ENCODE assay signal across 17 cellular contexts in genomic region chr14:88535813-88536212, GRCh38. TPM values are rescaled to one million over a fixed set of nuclear protein-coding genes. Genes with fewer than 3 reads are reported as not detected.
A peak's percentile ranks its signal among the peaks of the same experiment; 100 is the strongest.
DNase-seq lines count a peak whose midpoint lies in the region; ATAC-seq, FAIRE-seq and TF ChIP-seq lines count a peak whose summit lies in the region.
"Had no signal": no experiment of that assay in that cellular context is flagged by ENCODE, and none has a peak within 500 bp of the region (broad histone marks: within the 10 kb centered on the region; RNA-seq: fewer than 3 reads in every experiment).

No MANE protein-coding gene starts in this region.

- no peaks in the 10 kb centered on the region for H3K79me2 ChIP-seq in HepG2 (ENCODE audit: insufficient read depth, low read length)

- H3K4me3 ChIP-seq in HUES6 (ENCODE audit: low read depth, low read length) (no peak overlapping the region), colonic mucosa (no peak overlapping the region), HepG2 (replicated peaks in 1 of 3; ENCODE audit: insufficient read depth in 1 of 3, low read depth in 2 of 3, low read length in 3 of 3) (no peak overlapping the region), small intestine (ENCODE audit: low read depth in 1 of 2, low read length in 2 of 2) (no peak overlapping the region)
- H3K4me3 ChIP-seq: MG63, SJCRH30 had no signal

- no peak for TF ChIP-seq RAD21 in HepG2 (CRISPR knock-in tag; IDR thresholded peaks at IDR 0.05)

- H2AFZ ChIP-seq in HepG2 (ENCODE audit: low read length), result no peak overlapping the region

- TF ChIP-seq EP300 in HepG2 (IDR thresholded peaks at IDR 0.05; ENCODE audit: low read depth in 2 of 2, low read length in 2 of 2) (no peak), HepG2 (CRISPR knock-in tag; IDR thresholded peaks at IDR 0.05; ENCODE audit: borderline replicate concordance) (no peak)

- DNase-seq in colonic mucosa, result no peak
- DNase-seq in HepG2 (ENCODE audit: low spot score), result no peak
- DNase-seq in small intestine, result no peak
- no peak for DNase-seq in CD1c-positive myeloid dendritic cell (ENCODE audit: extremely low spot score)
- no peak for DNase-seq in HTR-8/SVneo (ENCODE audit: insufficient read length, low spot score)
- DNase-seq in sciatic nerve (ENCODE audit: low spot score), result no peak
- DNase-seq: H7, MG63, NCI-H1092, NCI-H146, NCI-H2081 treated with DMSO at 0.1 percent for 48 hours, NCI-H226, NCI-H524 treated with DMSO at 0.1 percent for 48 hours, SJCRH30 had no signal

- no peaks in the 10 kb centered on the region for H4K20me1 ChIP-seq in HepG2 (ENCODE audit: insufficient read depth, low read length)

- H3K9ac ChIP-seq in HUES6 (ENCODE audit: low read length), result peak overlapping the region; percentile 30
- peak overlapping the region in 1 of 2 donors; percentile 64 for H3K9ac ChIP-seq in colonic mucosa (ENCODE audit: low read depth in 2 of 2, low read length in 2 of 2)
- no peak overlapping the region for H3K9ac ChIP-seq in HepG2 (ENCODE audit: insufficient read depth, low read depth, low read length)

- intact Hi-C loops in colonic mucosa (cut with DNase I) (no loop called here), HepG2 (cut with micrococcal nuclease; ENCODE audit: unreplicated experiment) (no loop called here), sciatic nerve (cut with DNase I) (no loop called here)

- CTCF ChIA-PET in HepG2 (lab: Yijun Ruan, JAX; ENCODE audit: low intra/inter-chr PET ratio, low total read pairs), result no interaction called here

- H3K9me3 ChIP-seq in HUES6 (ENCODE audit: control insufficient read depth, insufficient read depth, low read depth, low read length), result no peaks in the 10 kb centered on the region
- no peaks in the 10 kb centered on the region for H3K9me3 ChIP-seq in colonic mucosa
- H3K9me3 ChIP-seq in HepG2 (ENCODE audit: low read length), result no peaks in the 10 kb centered on the region
- no peaks in the 10 kb centered on the region for H3K9me3 ChIP-seq in small intestine (ENCODE audit: control insufficient read depth, low read depth)
- H3K9me3 ChIP-seq: MG63, SJCRH30 had no signal

- ATAC-seq in HepG2 (peak; percentile 43; the same call in 2 of the 3 replicates), sciatic nerve (no peak)

- H3K27me3 ChIP-seq in HUES6 (ENCODE audit: control insufficient read depth, insufficient read depth, low read length) (no peaks in the 10 kb centered on the region), colonic mucosa (no peaks in the 10 kb centered on the region), HepG2 (ENCODE audit: control insufficient read depth in 1 of 2, insufficient read depth in 2 of 2, low read length in 2 of 2) (no peaks in the 10 kb centered on the region; a peak in 1 of 5 replicates), small intestine (ENCODE audit: control insufficient read depth in 2 of 2, insufficient read depth in 2 of 2, low read length in 2 of 2) (no peaks in the 10 kb centered on the region)
- H3K27me3 ChIP-seq: MG63, SJCRH30 had no signal

- no peak for TF ChIP-seq POLR2A in HepG2 (IDR thresholded peaks at IDR 0.05; ENCODE audit: insufficient read depth in 1 of 2, low read depth in 2 of 2, low read length in 2 of 2)

- FAIRE-seq in HepG2 (lab: Jason Lieb, UNC), result no peak
- FAIRE-seq in small intestine (lab: Jason Lieb, UNC), result no peak
- FAIRE-seq in HTR-8/SVneo (lab: Jason Lieb, UNC), result no peak
- FAIRE-seq: GM19239 had no signal

- in situ Hi-C loops in HepG2 (cut with HindIII; ENCODE audit: extremely low pct_ligation_motif_present, low pct_unique_long_range_greater_than_20kb), result no loop called here

- TF ChIP-seq CTCF in colonic mucosa (IDR thresholded peaks at IDR 0.05) (no peak), HepG2 (CRISPR knock-in tag; IDR thresholded peaks at IDR 0.05) (no peak)

- H3K27ac ChIP-seq in HUES6 (ENCODE audit: low read depth, low read length) (no peak overlapping the region), colonic mucosa (peak overlapping the region; percentile 67), HepG2 (ENCODE audit: extremely low read length, insufficient read depth, low read length) (peak overlapping the region; percentile 53), small intestine (ENCODE audit: low read depth in 1 of 2, low read length in 1 of 2) (peak overlapping the region; percentile 65 to 71)
- H3K27ac ChIP-seq: C4-2B, SJCRH30 had no signal

- H3K36me3 ChIP-seq in HUES6 (ENCODE audit: control insufficient read depth, insufficient read depth, low read length) (peaks cover 13% of the 10 kb centered on the region), colonic mucosa (no peaks in the 10 kb centered on the region), HepG2 (replicated peaks in 1 of 2; ENCODE audit: control insufficient read depth in 1 of 2, insufficient read depth in 2 of 2, low read length in 2 of 2) (no peaks in the 10 kb centered on the region), small intestine (ENCODE audit: control insufficient read depth in 2 of 2, insufficient read depth in 2 of 2, low read length in 2 of 2) (no peaks in the 10 kb centered on the region)
- H3K36me3 ChIP-seq: MG63 had no signal

- POLR2A ChIA-PET in HepG2 (lab: Yijun Ruan, JAX), result no interaction called here

- BruUV-seq in HepG2 (replicated peaks; lab: Mats Ljungman, UMichigan), result no TSS peak

- WGBS in HepG2 (ENCODE audit: low lambda C conversion rate), result 38% methylated on average over 4 of the region's 4 CpGs
- 7 to 50% (median 22%) methylated on average over 4 of the region's 4 CpGs for WGBS in small intestine, 3 donors

- no peaks in the 10 kb centered on the region; the same call in 1 of the 2 replicates for H3K4me1 ChIP-seq in HUES6 (ENCODE audit: control insufficient read depth, insufficient read depth, low read length)
- peaks cover 5% of the 10 kb centered on the region for H3K4me1 ChIP-seq in colonic mucosa
- H3K4me1 ChIP-seq in HepG2 (ENCODE audit: insufficient read depth, low read length), result peaks cover 19% of the 10 kb centered on the region
- peaks cover 0 to 6% of the 10 kb centered on the region in 2 donors for H3K4me1 ChIP-seq in small intestine (ENCODE audit: control insufficient read depth in 2 of 2, insufficient read depth in 1 of 2, low read depth in 1 of 2, low read length in 1 of 2)
- H3K4me1 ChIP-seq: SJCRH30 had no signal

- peak overlapping the region; percentile 38; the same call in 1 of the 2 replicates for H3K4me2 ChIP-seq in HepG2 (ENCODE audit: low read depth, low read length)

TF ChIP-seq in HepG2, 621 proteins besides CTCF, POLR2A, EP300 and RAD21:
- TF ChIP-seq ZNF709 (CRISPR knock-in tag; IDR thresholded peaks at IDR 0.05) (0 out of 2 replicates have a peak, but pooled peaks have one; percentile 11), ZNF746 (CRISPR knock-in tag; IDR thresholded peaks at IDR 0.05) (no peak)

RNA-seq across cellular contexts. Expression of gene PTPN21, which starts 19.0 kb away (rescaled TPM):
- 10 to 100 TPM; 22.2 to 23.6 TPM for total RNA-seq in colonic mucosa
- 3.3 and 3.7 TPM in 2 replicates for total RNA-seq in HepG2 (2016; rRNA removed; fragmentation: Illumina TruSeq; extraction: Trizol)
- total RNA-seq in HepG2 (2016; cell fraction: cytosol; rRNA removed; fragmentation: Illumina TruSeq; extraction: Trizol; ENCODE audit: low read depth), result 0.53 and 0.81 TPM in 2 replicates
- 2.7 and 2.8 TPM in 2 replicates for total RNA-seq in HepG2 (2016; cell fraction: insoluble cytoplasmic fraction; rRNA removed; fragmentation: Illumina TruSeq; extraction: Trizol)
- total RNA-seq in HepG2 (2016; cell fraction: membrane; rRNA removed; fragmentation: Illumina TruSeq; extraction: Trizol), result 2.0 and 2.4 TPM in 2 replicates
- 5.0 and 6.9 TPM in 2 replicates for total RNA-seq in HepG2 (2016; cell fraction: nucleus; rRNA removed; fragmentation: Illumina TruSeq; extraction: Trizol)
- 2.0 and 2.8 TPM in 2 replicates for polyA plus RNA-seq in HepG2 (2011; rRNA removed)
- 1.3 and 1.9 TPM in 2 replicates for polyA plus RNA-seq in HepG2 (2011; cell fraction: cytosol; rRNA removed)
- 4.3 and 4.8 TPM in 2 replicates for polyA plus RNA-seq in HepG2 (2011; cell fraction: nucleus; rRNA removed)
- polyA plus RNA-seq in HepG2 (2012), result 1.9 and 2.2 TPM in 2 replicates
- 0.18 and 0.32 TPM in 2 replicates for polyA plus RNA-seq in HepG2 (2016; cell fraction: cytosol; fragmentation: Illumina TruSeq; extraction: Trizol; ENCODE audit: low read depth)
- 2.4 and 2.5 TPM in 2 replicates for polyA plus RNA-seq in HepG2 (2016; cell fraction: insoluble cytoplasmic fraction; fragmentation: Illumina TruSeq; extraction: Trizol; ENCODE audit: low read depth)
- 0.85 and 1.3 TPM in 2 replicates for polyA plus RNA-seq in HepG2 (2016; cell fraction: membrane; fragmentation: Illumina TruSeq; extraction: Trizol; ENCODE audit: low read depth)
- 6.7 and 7.3 TPM in 2 replicates for polyA plus RNA-seq in HepG2 (2016; cell fraction: nucleus; fragmentation: Illumina TruSeq; extraction: Trizol; ENCODE audit: insufficient read depth, low read depth)
- 2.7 and 5.2 TPM in 2 replicates for polyA minus RNA-seq in HepG2 (2011; rRNA and poly(A)+ RNA removed; ENCODE audit: low replicate concordance)
- 2.4 and 3.0 TPM in 2 replicates for polyA minus RNA-seq in HepG2 (2011; cell fraction: cytosol; rRNA and poly(A)+ RNA removed)
- 5.9 and 7.6 TPM in 2 replicates for polyA minus RNA-seq in HepG2 (2011; cell fraction: nucleus; rRNA and poly(A)+ RNA removed)
- 1 to 10 TPM; 4.7 to 10.0 (median 8.5) TPM for polyA plus RNA-seq in small intestine
- 55.7 TPM for total RNA-seq in sciatic nerve

RNA-seq across cellular contexts. Expression of gene ZC3H14, which starts 27.0 kb away (rescaled TPM):
- total RNA-seq in colonic mucosa (10 to 100 TPM; 52.6 to 54.3 TPM), HepG2 (2016; rRNA removed; fragmentation: Illumina TruSeq; extraction: Trizol) (65.1 and 94.2 TPM in 2 replicates), sciatic nerve (65.6 TPM)
- total RNA-seq in HepG2 (2016; cell fraction: cytosol; rRNA removed; fragmentation: Illumina TruSeq; extraction: Trizol; ENCODE audit: low read depth), result 54.6 and 64.5 TPM in 2 replicates
- 59.7 and 87.2 TPM in 2 replicates for total RNA-seq in HepG2 (2016; cell fraction: insoluble cytoplasmic fraction; rRNA removed; fragmentation: Illumina TruSeq; extraction: Trizol)
- total RNA-seq in HepG2 (2016; cell fraction: membrane; rRNA removed; fragmentation: Illumina TruSeq; extraction: Trizol), result 25.9 and 26.0 TPM in 2 replicates
- 50.6 and 52.1 TPM in 2 replicates for total RNA-seq in HepG2 (2016; cell fraction: nucleus; rRNA removed; fragmentation: Illumina TruSeq; extraction: Trizol)
- polyA plus RNA-seq in HepG2 (2011; rRNA removed) (60.8 and 67.5 TPM in 2 replicates), small intestine (10 to 100 TPM; 20.3 to 28.2 (median 21.7) TPM)
- 37.8 and 48.4 TPM in 2 replicates for polyA plus RNA-seq in HepG2 (2011; cell fraction: cytosol; rRNA removed)
- polyA plus RNA-seq in HepG2 (2011; cell fraction: nucleus; rRNA removed), result 75.4 and 75.5 TPM in 2 replicates
- 25.2 and 25.4 TPM in 2 replicates for polyA plus RNA-seq in HepG2 (2012)
- polyA plus RNA-seq in HepG2 (2016; cell fraction: cytosol; fragmentation: Illumina TruSeq; extraction: Trizol; ENCODE audit: low read depth), result 6.4 and 6.5 TPM in 2 replicates
- polyA plus RNA-seq in HepG2 (2016; cell fraction: insoluble cytoplasmic fraction; fragmentation: Illumina TruSeq; extraction: Trizol; ENCODE audit: low read depth), result 73.3 and 82.2 TPM in 2 replicates
- 8.3 and 15.1 TPM in 2 replicates for polyA plus RNA-seq in HepG2 (2016; cell fraction: membrane; fragmentation: Illumina TruSeq; extraction: Trizol; ENCODE audit: low read depth)
- polyA plus RNA-seq in HepG2 (2016; cell fraction: nucleus; fragmentation: Illumina TruSeq; extraction: Trizol; ENCODE audit: insufficient read depth, low read depth), result 75.8 and 82.9 TPM in 2 replicates
- 87.6 and 214 TPM in 2 replicates for polyA minus RNA-seq in HepG2 (2011; rRNA and poly(A)+ RNA removed; ENCODE audit: low replicate concordance)
- 38.7 and 40.2 TPM in 2 replicates for polyA minus RNA-seq in HepG2 (2011; cell fraction: cytosol; rRNA and poly(A)+ RNA removed)
- polyA minus RNA-seq in HepG2 (2011; cell fraction: nucleus; rRNA and poly(A)+ RNA removed), result 47.1 and 51.6 TPM in 2 replicates
